Comparison of ENCODE assay signal across 33 cellular contexts in genomic region chr13:47592256-47592655, GRCh38.
"Had no signal": no experiment of that assay in that cellular context is flagged by ENCODE, and none has a peak within 500 bp of the region (broad histone marks: within the 10 kb centered on the region; RNA-seq: fewer than 3 reads in every experiment).

No MANE protein-coding gene starts in this region.

- H3K4me1 ChIP-seq: adrenal gland, body of pancreas, breast epithelium had no signal

- H3K9me3 ChIP-seq: adrenal gland had no signal

- H3K4me3 ChIP-seq: adrenal gland, body of pancreas, breast epithelium had no signal

- H3K27me3 ChIP-seq: adrenal gland, body of pancreas, brain microvascular endothelial cell, breast epithelium had no signal

- ATAC-seq: activated CD8-positive, alpha-beta T cell treated with anti-CD3 and anti-CD28 coated beads for 36 hours; activated naive CD4-positive, alpha-beta T cell treated with anti-CD3 and anti-CD28 coated beads, Interleukin-2, amount 50 U/mL, for 72 hours; activated T-cell treated with anti-CD3 and anti-CD28 coated beads, Interleukin-2, amount 50 U/mL, for 4 hours; activated T-cell treated with anti-CD3 and anti-CD28 coated beads, Interleukin-2, amount 50 U/mL, for 72 hours; activated T-helper 17 cell treated with anti-CD3 and anti-CD28 coated beads, Interleukin-2, amount 50 U/mL, for 72 hours; body of pancreas had no signal

- H3K36me3 ChIP-seq: adrenal gland, brain microvascular endothelial cell, breast epithelium had no signal

- H3K27ac ChIP-seq: adrenal gland, body of pancreas, brain microvascular endothelial cell, breast epithelium, VCaP had no signal

- DNase-seq: activated B cell treated with CpG ODN at 0.5 μM for 24 hours; activated CD4-positive, alpha-beta memory T cell treated with anti-CD3 and anti-CD28 coated beads for 36 hours; activated CD4-positive, alpha-beta T cell treated with anti-CD3 and anti-CD28 coated beads for 4 hours; activated CD4-positive, alpha-beta T cell treated with anti-CD3 and anti-CD28 coated beads, Interleukin-2, amount 10 ng/mL, durations not matched to agents 24 days and 14 days; activated CD4-positive, alpha-beta T cell treated with anti-CD3 and anti-CD28 coated beads, Interleukin-2, amount 50 U/mL, for 1 hour; activated CD4-positive, alpha-beta T cell treated with anti-CD3 and anti-CD28 coated beads, Interleukin-2, amount 50 U/mL, for 4 hours; activated CD4-positive, CD25-positive, alpha-beta regulatory T cell treated with anti-CD3 and anti-CD28 coated beads, Interleukin-2, amount 50 U/mL, for 72 hours; activated CD8-positive, alpha-beta memory T cell treated with anti-CD3 and anti-CD28 coated beads, Interleukin-2, amount 50 U/mL, for 4 hours; activated CD8-positive, alpha-beta T cell treated with anti-CD3 and anti-CD28 coated beads for 36 hours; activated effector memory CD4-positive, alpha-beta T cell treated with anti-CD3 and anti-CD28 coated beads, Interleukin-2, amount 50 U/mL, for 16 hours; activated gamma-delta T cell treated with Interleukin-2 at 50 U/mL for 16 hours; activated naive CD4-positive, alpha-beta T cell; activated naive CD4-positive, alpha-beta T cell treated with anti-CD3 and anti-CD28 coated beads for 36 hours; activated naive CD4-positive, alpha-beta T cell treated with anti-CD3 and anti-CD28 coated beads, Interleukin-2, amount 50 U/mL, for 16 hours; activated naive CD8-positive, alpha-beta T cell treated with anti-CD3 and anti-CD28 coated beads for 36 hours; activated T-cell treated with anti-CD3 and anti-CD28 coated beads for 4 hours; activated T-cell treated with anti-CD3 and anti-CD28 coated beads, Interleukin-2, amount 50 U/mL, for 1 hour; activated T-cell treated with anti-CD3 and anti-CD28 coated beads, Interleukin-2, amount 50 U/mL, for 4 hours; activated T-cell treated with anti-CD3 and anti-CD28 coated beads, Interleukin-2, amount 50 U/mL, for 72 hours; adrenal gland; amniotic stem cell; aorta; body of pancreas; brain microvascular endothelial cell; central memory CD4-positive, alpha-beta T cell; SW 1271; T-helper 1 cell; T-helper 2 cell; T-helper 9 cell had no signal
